In the genomic region with DNA sequence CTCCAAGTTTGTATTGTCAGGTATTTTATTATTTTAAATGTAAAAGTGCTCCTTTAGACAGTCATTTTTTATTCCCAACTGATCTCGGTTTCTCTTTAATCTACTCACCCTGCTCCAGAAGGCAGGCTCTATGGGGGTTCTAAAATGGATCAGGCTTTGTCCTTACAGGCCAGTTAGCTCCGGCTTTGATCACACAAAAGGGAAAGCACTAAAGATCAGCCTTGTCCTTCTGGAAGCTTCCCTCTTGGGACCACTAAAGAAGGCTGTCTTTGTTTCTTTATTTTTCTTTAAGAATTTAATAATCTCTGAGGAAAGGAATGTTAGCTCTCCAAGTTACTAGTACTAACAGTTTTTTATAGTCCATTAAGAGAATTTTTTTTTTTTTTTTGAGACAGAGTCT, we compare ENCODE assay signal across 19 cellular contexts.
"Had no signal": no experiment of that assay in that cellular context is flagged by ENCODE, and none has a peak within 500 bp of the region (broad histone marks: within the 10 kb centered on the region; RNA-seq: fewer than 3 reads in every experiment).

No MANE protein-coding gene starts in this region.

- H3K9me3 ChIP-seq: gastrocnemius medialis, left ventricle myocardium inferior, lower lobe of right lung, neutrophil, psoas muscle, right lobe of liver, tibial nerve had no signal

- H3K36me3 Mint-ChIP-seq: memory B cell; natural killer cell treated with Interleukin-12 subunit alpha and Interleukin-12 subunit beta and Interleukin-15 and Interleukin-18, amount 100 ng/mL, for 72 hours; stimulated activated memory B cell treated with anti-CD40 and anti-IgM and Interleukin-4, amounts not matched to agents 10 μg/mL and 1 μg/mL and 100 μg/mL, for 72 hours had no signal

- H3K36me3 ChIP-seq: gastrocnemius medialis, left ventricle myocardium inferior, lower lobe of right lung, neutrophil, right lobe of liver, tibial nerve had no signal

- ATAC-seq: esophagus mucosa; gastrocnemius medialis; left cardiac atrium; lower lobe of right lung; natural killer cell treated with Interleukin-12 subunit alpha and Interleukin-12 subunit beta and Interleukin-15 and Interleukin-18, amount 100 ng/mL, for 72 hours; psoas muscle; right lobe of liver; stimulated activated memory B cell treated with anti-CD40 and anti-IgM and Interleukin-4, amounts not matched to agents 10 μg/mL and 1 μg/mL and 100 μg/mL, for 72 hours had no signal

- H3K4me3 ChIP-seq: coronary artery, gastrocnemius medialis, left ventricle myocardium inferior, lower lobe of right lung, psoas muscle, right lobe of liver, tibial nerve had no signal

- H3K4me1 ChIP-seq: gastrocnemius medialis, left ventricle myocardium inferior, lower lobe of right lung, psoas muscle, right lobe of liver, tibial nerve had no signal

- H3K4me1 Mint-ChIP-seq: memory B cell; stimulated activated memory B cell treated with anti-CD40 and anti-IgM and Interleukin-4, amounts not matched to agents 10 μg/mL and 1 μg/mL and 100 μg/mL, for 72 hours had no signal

- H3K4me3 Mint-ChIP-seq: memory B cell; natural killer cell treated with Interleukin-12 subunit alpha and Interleukin-12 subunit beta and Interleukin-15 and Interleukin-18, amount 100 ng/mL, for 72 hours; stimulated activated memory B cell treated with anti-CD40 and anti-IgM and Interleukin-4, amounts not matched to agents 10 μg/mL and 1 μg/mL and 100 μg/mL, for 72 hours; stimulated activated naive CD8-positive, alpha-beta T cell treated with anti-CD3 and anti-CD28 coated beads, Interleukin-15, Interleukin-2, amounts not matched to agents 100 ng/mL and 50 ng/mL, for 24 hours had no signal

- H3K27me3 ChIP-seq: gastrocnemius medialis, neutrophil, right lobe of liver, tibial nerve had no signal

- H3K27ac Mint-ChIP-seq: memory B cell; natural killer cell treated with Interleukin-12 subunit alpha and Interleukin-12 subunit beta and Interleukin-15 and Interleukin-18, amount 100 ng/mL, for 72 hours; stimulated activated memory B cell treated with anti-CD40 and anti-IgM and Interleukin-4, amounts not matched to agents 10 μg/mL and 1 μg/mL and 100 μg/mL, for 72 hours; stimulated activated naive CD8-positive, alpha-beta T cell treated with anti-CD3 and anti-CD28 coated beads, Interleukin-15, Interleukin-2, amounts not matched to agents 100 ng/mL and 50 ng/mL, for 24 hours had no signal

- H3K27ac ChIP-seq: coronary artery, gastrocnemius medialis, left ventricle myocardium inferior, lower lobe of right lung, neutrophil, psoas muscle, right lobe of liver, tibial nerve had no signal

- DNase-seq: effector CD4-positive, alpha-beta T cell; gastrocnemius medialis; kidney; left cardiac atrium; left ventricle myocardium inferior; lower lobe of right lung; midbrain; psoas muscle; retina; right lobe of liver; stimulated activated CD4-positive, alpha-beta T cell treated with anti-CD3 and anti-CD28 coated beads, Interleukin-4, amount 100 ng/mL, for 24 hours had no signal

- H3K27me3 Mint-ChIP-seq: memory B cell; natural killer cell treated with Interleukin-12 subunit alpha and Interleukin-12 subunit beta and Interleukin-15 and Interleukin-18, amount 100 ng/mL, for 72 hours; stimulated activated memory B cell treated with anti-CD40 and anti-IgM and Interleukin-4, amounts not matched to agents 10 μg/mL and 1 μg/mL and 100 μg/mL, for 72 hours; stimulated activated naive CD8-positive, alpha-beta T cell treated with anti-CD3 and anti-CD28 coated beads, Interleukin-15, Interleukin-2, amounts not matched to agents 100 ng/mL and 50 ng/mL, for 24 hours had no signal
